In genomic region chr9:68498816-68499215, GRCh38 we compare ENCODE assay signal across 18 cellular contexts. TPM values are rescaled to one million over a fixed set of nuclear protein-coding genes. Genes with fewer than 3 reads are reported as not detected.
"Had no signal": no experiment of that assay in that cellular context is flagged by ENCODE, and none has a peak within 500 bp of the region (broad histone marks: within the 10 kb centered on the region; RNA-seq: fewer than 3 reads in every experiment).

No MANE protein-coding gene starts in this region.

- H3K36me3 Mint-ChIP-seq: brain, WTC11 had no signal

- H3K27ac ChIP-seq: skin epidermis, tibial nerve had no signal

- H3K4me3 ChIP-seq: adrenal gland, skin epidermis, tibial nerve had no signal

- ATAC-seq: left colon, WTC11 had no signal

- H3K36me3 ChIP-seq: adrenal gland had no signal

- H3K9me3 Mint-ChIP-seq: brain, endodermal cell, WTC11 had no signal

- H3K4me3 Mint-ChIP-seq: brain, endodermal cell, WTC11 had no signal

- H3K9me3 ChIP-seq: adrenal gland, tibial nerve had no signal

- H3K27ac Mint-ChIP-seq: brain, endodermal cell, WTC11 had no signal

- H3K4me1 ChIP-seq: tibial nerve had no signal

- DNase-seq: activated CD4-positive, alpha-beta T cell treated with anti-CD3 and anti-CD28 coated beads for 48 hours; activated naive CD4-positive, alpha-beta T cell treated with anti-CD3 and anti-CD28 coated beads, Interleukin-2, amount 50 U/mL, for 16 hours; activated T-cell treated with anti-CD3 and anti-CD28 coated beads for 4 hours; adrenal gland; cerebellar nuclear complex; dermis blood vessel endothelial cell; endodermal cell; head of caudate nucleus; left colon; T-helper 1 cell had no signal

- H3K27me3 ChIP-seq: adrenal gland, tibial nerve had no signal

RNA-seq across cellular contexts. Expression of gene TMEM252, which starts 41.9 kb away (rescaled TPM):
- total RNA-seq: activated CD8-positive, alpha-beta memory T cell treated with anti-CD3 and anti-CD28 coated beads for 36 hours; adrenal gland; endodermal cell; mucosa of gallbladder; osteocyte; tibial nerve; WTC11 had no signal
- polyA plus RNA-seq: adrenal gland, neural cell had no signal
